ENCODE assay signal across 28 cellular contexts in genomic region chr13:102018716-102019115, GRCh38.
"Had no signal": no experiment of that assay in that cellular context is flagged by ENCODE, and none has a peak within 500 bp of the region (broad histone marks: within the 10 kb centered on the region; RNA-seq: fewer than 3 reads in every experiment).

No MANE protein-coding gene starts in this region.

- H3K4me1 Mint-ChIP-seq: immature natural killer cell; naive thymus-derived CD4-positive, alpha-beta T cell; nephron; neural progenitor cell; stimulated activated effector memory CD8-positive, alpha-beta T cell treated with anti-CD3 and anti-CD28 coated beads, Interleukin-12 subunit alpha, Interleukin-12 subunit beta, amount 100 ng/mL, for 72 hours had no signal

- H3K79me2 ChIP-seq: parathyroid adenoma had no signal

- H3K4me3 Mint-ChIP-seq: effector memory CD8-positive, alpha-beta T cell; immature natural killer cell; naive thymus-derived CD4-positive, alpha-beta T cell; nephron; neural progenitor cell; stimulated activated effector memory CD8-positive, alpha-beta T cell treated with anti-CD3 and anti-CD28 coated beads, Interleukin-12 subunit alpha, Interleukin-12 subunit beta, amount 100 ng/mL, for 72 hours; type B pancreatic cell had no signal

- H3K4me1 ChIP-seq: neural progenitor cell, parathyroid adenoma, thyroid gland had no signal

- FAIRE-seq: keratinocyte had no signal

- H3K36me3 ChIP-seq: esophagus muscularis mucosa, heart right ventricle, neural progenitor cell, right atrium auricular region, stomach, thyroid gland had no signal

- H3K4me3 ChIP-seq: esophagus muscularis mucosa, heart right ventricle, lung, neural progenitor cell, right atrium auricular region, stomach, thyroid gland had no signal

- H3K4me2 ChIP-seq: neural progenitor cell had no signal

- H2AFZ ChIP-seq: neural progenitor cell, parathyroid adenoma had no signal

- DNase-seq: cerebellar nuclear complex; cortex of kidney; effector memory CD8-positive, alpha-beta T cell; foreskin melanocyte; glutamatergic neuron; heart right ventricle; hypothalamus; immature natural killer cell; mesenchymal stem cell; midbrain; naive thymus-derived CD4-positive, alpha-beta T cell; stimulated activated CD4-positive, alpha-beta T cell treated with anti-CD3 and anti-CD28 coated beads, Interleukin-2, amount 100 ng/mL, for 24 hours; stimulated activated CD4-positive, alpha-beta T cell treated with anti-CD3 and anti-CD28 coated beads, Interleukin-4, amount 100 ng/mL, for 24 hours; stimulated activated naive CD4-positive, alpha-beta T cell treated with Interleukin-2 at 50 U/mL for 16 hours; stomach; thyroid gland had no signal

- H3K27me3 Mint-ChIP-seq: effector memory CD8-positive, alpha-beta T cell; progenitor cell of endocrine pancreas; type B pancreatic cell had no signal

- H3K9ac ChIP-seq: neural progenitor cell, parathyroid adenoma had no signal

- H3K9me3 ChIP-seq: thyroid gland had no signal

- H3K27ac ChIP-seq: esophagus muscularis mucosa, heart right ventricle, neural progenitor cell, parathyroid adenoma, right atrium auricular region, stomach, thyroid gland had no signal

- ATAC-seq: effector memory CD8-positive, alpha-beta T cell; heart right ventricle; left lobe of liver; naive thymus-derived CD4-positive, alpha-beta T cell; sciatic nerve; stimulated activated effector memory CD8-positive, alpha-beta T cell treated with anti-CD3 and anti-CD28 coated beads, Interleukin-12 subunit alpha, Interleukin-12 subunit beta, amount 100 ng/mL, for 72 hours had no signal

- H3K27ac Mint-ChIP-seq: effector memory CD8-positive, alpha-beta T cell; immature natural killer cell; naive thymus-derived CD4-positive, alpha-beta T cell; nephron; neural progenitor cell; progenitor cell of endocrine pancreas; stimulated activated effector memory CD8-positive, alpha-beta T cell treated with anti-CD3 and anti-CD28 coated beads, Interleukin-12 subunit alpha, Interleukin-12 subunit beta, amount 100 ng/mL, for 72 hours; type B pancreatic cell had no signal

- H3K27me3 ChIP-seq: esophagus muscularis mucosa, heart right ventricle, neural progenitor cell, right atrium auricular region, stomach, thyroid gland had no signal

- H3K36me3 Mint-ChIP-seq: neural progenitor cell; stimulated activated effector memory CD8-positive, alpha-beta T cell treated with anti-CD3 and anti-CD28 coated beads, Interleukin-12 subunit alpha, Interleukin-12 subunit beta, amount 100 ng/mL, for 72 hours; type B pancreatic cell had no signal
